In genomic region chr14:105499256-105500035, GRCh38 we compare ENCODE assay signal across 12 cellular contexts. TPM values are rescaled to one million over a fixed set of nuclear protein-coding genes. Genes with fewer than 3 reads are reported as not detected.
DNase-seq lines count a peak whose midpoint lies in the region; ATAC-seq and TF ChIP-seq lines count a peak whose summit lies in the region.
"Had no signal": no experiment of that assay in that cellular context is flagged by ENCODE, and none has a peak within 500 bp of the region (broad histone marks: within the 10 kb centered on the region; RNA-seq: fewer than 3 reads in every experiment).

No MANE protein-coding gene starts in this region.

- no peaks in the 10 kb centered on the region for H3K36me3 Mint-ChIP-seq in chondrocyte (ENCODE audit: low read depth)
- no peaks in the 10 kb centered on the region for H3K36me3 Mint-ChIP-seq in memory B cell
- H3K36me3 Mint-ChIP-seq in activated T-helper 1 cell treated with anti-CD3 and anti-CD28 coated beads, Interleukin-12 subunit alpha, Interleukin-12 subunit beta, Interleukin-2, Interleukin-4 antibody, amounts not matched to agents 30 ng/mL and 10 ng/mL and 1 ng/mL, durations not matched to agents 14 hours and 24 hours and 36 hours (ENCODE audit: low read depth), result no peaks in the 10 kb centered on the region

- TF ChIP-seq CTCF in right atrium auricular region (IDR thresholded peaks at IDR 0.05) (no peak), chondrocyte (IDR thresholded peaks at IDR 0.05) (no peak)

- ATAC-seq in Right ventricle myocardium inferior, result no peak
- ATAC-seq in memory B cell (ENCODE audit: low read depth), result peak; percentile 4
- no peak for ATAC-seq in aorta (ENCODE audit: low FRiP score)
- ATAC-seq: upper lobe of right lung had no signal

- no peaks in the 10 kb centered on the region for H3K9me3 Mint-ChIP-seq in chondrocyte (ENCODE audit: low read depth)
- no peaks in the 10 kb centered on the region for H3K9me3 Mint-ChIP-seq in memory B cell
- H3K9me3 Mint-ChIP-seq in activated T-helper 1 cell treated with anti-CD3 and anti-CD28 coated beads, Interleukin-12 subunit alpha, Interleukin-12 subunit beta, Interleukin-2, Interleukin-4 antibody, amounts not matched to agents 30 ng/mL and 10 ng/mL and 1 ng/mL, durations not matched to agents 14 hours and 24 hours and 36 hours, result no peaks in the 10 kb centered on the region

- H3K36me3 ChIP-seq in right atrium auricular region, result no peaks in the 10 kb centered on the region
- H3K36me3 ChIP-seq in aorta (ENCODE audit: control insufficient read depth in 1 of 2, insufficient read depth in 2 of 2, low read length in 1 of 2), result no peaks in the 10 kb centered on the region
- H3K36me3 ChIP-seq: upper lobe of right lung had no signal

- no peak overlapping the region for H3K27ac ChIP-seq in right atrium auricular region
- H3K27ac ChIP-seq in aorta (ENCODE audit: low read depth in 1 of 2, low read length in 2 of 2), result no peak overlapping the region
- H3K27ac ChIP-seq: epithelial cell of prostate, Peyer's patch, upper lobe of right lung had no signal

- H3K9me3 ChIP-seq in right atrium auricular region (no peaks in the 10 kb centered on the region), aorta (ENCODE audit: control insufficient read depth, low read length) (no peaks in the 10 kb centered on the region)
- H3K9me3 ChIP-seq: Peyer's patch, upper lobe of right lung had no signal

- intact Hi-C loops in Right ventricle myocardium inferior (cut with DNase I), result no loop called here
- intact Hi-C loops in aorta (cut with DNase I), result no loop called here
- intact Hi-C loops in activated T-helper 1 cell treated with anti-CD3 and anti-CD28 coated beads, Interleukin-12 subunit alpha, Interleukin-12 subunit beta, Interleukin-2, Interleukin-4 antibody, amounts not matched to agents 30 ng/mL and 10 ng/mL and 1 ng/mL, durations not matched to agents 14 hours and 24 hours and 36 hours (cut with micrococcal nuclease), result loop anchor here (5.0 kb wide), 1 partner anchor 128 kb away; no protein-coding TSS in a partner anchor

- no peak overlapping the region for H3K27ac Mint-ChIP-seq in chondrocyte (ENCODE audit: unreplicated experiment)
- H3K27ac Mint-ChIP-seq in memory B cell, result peak overlapping the region; percentile 79
- H3K27ac Mint-ChIP-seq in activated T-helper 1 cell treated with anti-CD3 and anti-CD28 coated beads, Interleukin-12 subunit alpha, Interleukin-12 subunit beta, Interleukin-2, Interleukin-4 antibody, amounts not matched to agents 30 ng/mL and 10 ng/mL and 1 ng/mL, durations not matched to agents 14 hours and 24 hours and 36 hours, result no peak overlapping the region

- H3K4me3 ChIP-seq in right atrium auricular region (no peak overlapping the region), aorta (ENCODE audit: low read length in 2 of 2) (no peak overlapping the region)
- H3K4me3 ChIP-seq: Peyer's patch, upper lobe of right lung had no signal

- H3K27me3 Mint-ChIP-seq in chondrocyte (ENCODE audit: low read depth) (no peaks in the 10 kb centered on the region), memory B cell (peaks cover 5% of the 10 kb centered on the region)
- H3K27me3 Mint-ChIP-seq in activated T-helper 1 cell treated with anti-CD3 and anti-CD28 coated beads, Interleukin-12 subunit alpha, Interleukin-12 subunit beta, Interleukin-2, Interleukin-4 antibody, amounts not matched to agents 30 ng/mL and 10 ng/mL and 1 ng/mL, durations not matched to agents 14 hours and 24 hours and 36 hours (ENCODE audit: insufficient read depth), result no peaks in the 10 kb centered on the region

- H3K27me3 ChIP-seq in right atrium auricular region (no peaks in the 10 kb centered on the region), aorta (ENCODE audit: control insufficient read depth in 1 of 2, insufficient read depth in 2 of 2, low read length in 1 of 2) (no peaks in the 10 kb centered on the region)
- H3K27me3 ChIP-seq: Peyer's patch, upper lobe of right lung had no signal

- no peaks in the 10 kb centered on the region for H3K4me1 Mint-ChIP-seq in chondrocyte (ENCODE audit: low read depth)
- H3K4me1 Mint-ChIP-seq in memory B cell, result no peaks in the 10 kb centered on the region
- H3K4me1 Mint-ChIP-seq in activated T-helper 1 cell treated with anti-CD3 and anti-CD28 coated beads, Interleukin-12 subunit alpha, Interleukin-12 subunit beta, Interleukin-2, Interleukin-4 antibody, amounts not matched to agents 30 ng/mL and 10 ng/mL and 1 ng/mL, durations not matched to agents 14 hours and 24 hours and 36 hours (ENCODE audit: low read depth), result no peaks in the 10 kb centered on the region

- WGBS in aorta, 2 donors, result 75 to 82% methylated on average over 26 to 27 of the region's 27 CpGs

- H3K4me3 Mint-ChIP-seq in chondrocyte (ENCODE audit: unreplicated experiment) (no peak overlapping the region), memory B cell (no peak overlapping the region)
- no peak overlapping the region for H3K4me3 Mint-ChIP-seq in activated T-helper 1 cell treated with anti-CD3 and anti-CD28 coated beads, Interleukin-12 subunit alpha, Interleukin-12 subunit beta, Interleukin-2, Interleukin-4 antibody, amounts not matched to agents 30 ng/mL and 10 ng/mL and 1 ng/mL, durations not matched to agents 14 hours and 24 hours and 36 hours

- H3K4me1 ChIP-seq in right atrium auricular region (no peaks in the 10 kb centered on the region), aorta (ENCODE audit: control insufficient read depth in 1 of 2, insufficient read depth in 2 of 2, low read length in 2 of 2) (no peaks in the 10 kb centered on the region)
- H3K4me1 ChIP-seq: Peyer's patch, upper lobe of right lung had no signal

- DNase-seq in Right ventricle myocardium inferior (ENCODE audit: missing footprints), result peak; percentile 69
- DNase-seq in right atrium auricular region (ENCODE audit: low spot score), result no peak
- peak; percentile 90 for DNase-seq in chondrocyte (ENCODE audit: low spot score)
- DNase-seq in memory B cell (ENCODE audit: low spot score in 2 of 2), result no peak
- DNase-seq in aorta, result peak; percentile 31 to 75
- DNase-seq in activated effector memory CD4-positive, alpha-beta T cell treated with anti-CD3 and anti-CD28 coated beads, Interleukin-2, amount 50 U/mL, for 16 hours, result no peak
- DNase-seq in activated T-helper 1 cell treated with anti-CD3 and anti-CD28 coated beads, Interleukin-12 subunit alpha, Interleukin-12 subunit beta, Interleukin-2, Interleukin-4 antibody, amounts not matched to agents 30 ng/mL and 10 ng/mL and 1 ng/mL, durations not matched to agents 14 hours and 24 hours and 36 hours (ENCODE audit: low spot score), result no peak
- no peak for DNase-seq in activated CD4-positive, alpha-beta T cell treated with anti-CD3 and anti-CD28 coated beads for 4 hours
- DNase-seq: Peyer's patch had no signal

RNA-seq across cellular contexts. Expression of gene TEDC1, which starts 8.4 kb away (rescaled TPM):
- total RNA-seq in Right ventricle myocardium inferior (6.4 TPM), right atrium auricular region (1 to 10 TPM; 3.5 to 3.9 TPM), chondrocyte (12.9 to 15.5 TPM (median 14.3 TPM) in 3 replicates), aorta (10 to 100 TPM in 1 of 2 donors, 1 to 10 TPM in 1; 8.6 to 30.5 TPM)
- 10 to 100 TPM in 1 of 2 donors, 1 to 10 TPM in 1; 9.6 to 33.8 TPM for polyA plus RNA-seq in aorta
- total RNA-seq in activated T-helper 1 cell treated with anti-CD3 and anti-CD28 coated beads, Interleukin-12 subunit alpha, Interleukin-12 subunit beta, Interleukin-2, Interleukin-4 antibody, amounts not matched to agents 30 ng/mL and 10 ng/mL and 1 ng/mL, durations not matched to agents 14 hours and 24 hours and 36 hours, result 44.5 and 46.1 TPM in 2 replicates

RNA-seq across cellular contexts. Expression of gene CRIP1, which starts 12.8 kb away (rescaled TPM):
- total RNA-seq in Right ventricle myocardium inferior, result 82.0 TPM
- 10 to 100 TPM; 42.9 to 79.2 TPM for total RNA-seq in right atrium auricular region
- total RNA-seq in chondrocyte, result 38.7 to 181 TPM (median 174 TPM) in 3 replicates
- 100 to 1,000 TPM; 229 to 236 TPM for total RNA-seq in aorta
- 1,000 to 10,000 TPM in 1 of 2 donors, 100 to 1,000 TPM in 1; 740 to 1,123 TPM for polyA plus RNA-seq in aorta
- total RNA-seq in activated T-helper 1 cell treated with anti-CD3 and anti-CD28 coated beads, Interleukin-12 subunit alpha, Interleukin-12 subunit beta, Interleukin-2, Interleukin-4 antibody, amounts not matched to agents 30 ng/mL and 10 ng/mL and 1 ng/mL, durations not matched to agents 14 hours and 24 hours and 36 hours, result 97.1 and 103 TPM in 2 replicates
- total RNA-seq: M059J had no signal

RNA-seq across cellular contexts. Expression of gene CRIP2, which starts 24.8 kb away (rescaled TPM):
- 1,081 TPM for total RNA-seq in Right ventricle myocardium inferior
- total RNA-seq in right atrium auricular region, result 1,000 to 10,000 TPM in 1 of 2 donors, 100 to 1,000 TPM in 1; 831 to 1,272 TPM
- 166 to 264 TPM (median 247 TPM) in 3 replicates for total RNA-seq in chondrocyte
- 100 to 1,000 TPM; 267 to 352 TPM for total RNA-seq in aorta
- polyA plus RNA-seq in aorta, result 100 to 1,000 TPM; 432 to 698 TPM
- total RNA-seq in activated T-helper 1 cell treated with anti-CD3 and anti-CD28 coated beads, Interleukin-12 subunit alpha, Interleukin-12 subunit beta, Interleukin-2, Interleukin-4 antibody, amounts not matched to agents 30 ng/mL and 10 ng/mL and 1 ng/mL, durations not matched to agents 14 hours and 24 hours and 36 hours, result not detected in 2 replicates

RNA-seq across cellular contexts. Expression of gene TMEM121, which starts 26.9 kb away (rescaled TPM):
- total RNA-seq in Right ventricle myocardium inferior, result 3.4 TPM
- total RNA-seq in right atrium auricular region, result 1 to 10 TPM; 3.4 to 5.8 TPM
- total RNA-seq in chondrocyte, result 4.4 to 8.9 TPM (median 6.0 TPM) in 3 replicates
- 1 to 10 TPM; 1.9 to 7.5 TPM for total RNA-seq in aorta
- 1 to 10 TPM in 1 of 2 donors, under 1 TPM in 1; 0.75 to 4.2 TPM for polyA plus RNA-seq in aorta
- 9.9 and 11.7 TPM in 2 replicates for total RNA-seq in activated T-helper 1 cell treated with anti-CD3 and anti-CD28 coated beads, Interleukin-12 subunit alpha, Interleukin-12 subunit beta, Interleukin-2, Interleukin-4 antibody, amounts not matched to agents 30 ng/mL and 10 ng/mL and 1 ng/mL, durations not matched to agents 14 hours and 24 hours and 36 hours

Comparison
In these comparisons a context has a peak if more than half of its experiments do, and no peak if none do; other contexts are left out.
1. DNase-seq: peak in Right ventricle myocardium inferior (single experiment), chondrocyte (single experiment) and aorta (2 of 2); none in right atrium auricular region (single experiment), memory B cell (0 of 2), activated effector memory CD4-positive, alpha-beta T cell treated with anti-CD3 and anti-CD28 coated beads, Interleukin-2, amount 50 U/mL, for 16 hours (single experiment), activated T-helper 1 cell treated with anti-CD3 and anti-CD28 coated beads, Interleukin-12 subunit alpha, Interleukin-12 subunit beta, Interleukin-2, Interleukin-4 antibody, amounts not matched to agents 30 ng/mL and 10 ng/mL and 1 ng/mL, durations not matched to agents 14 hours and 24 hours and 36 hours (single experiment) and activated CD4-positive, alpha-beta T cell treated with anti-CD3 and anti-CD28 coated beads for 4 hours (0 of 2).
2. RNA of gene CRIP2, which starts 24.8 kb away (total RNA-seq): 831 to 1,272 TPM in right atrium auricular region, 1,081 TPM in Right ventricle myocardium inferior (single experiment), 267 to 352 TPM in aorta and 166 to 264 TPM in chondrocyte; not detected in activated T-helper 1 cell treated with anti-CD3 and anti-CD28 coated beads, Interleukin-12 subunit alpha, Interleukin-12 subunit beta, Interleukin-2, Interleukin-4 antibody, amounts not matched to agents 30 ng/mL and 10 ng/mL and 1 ng/mL, durations not matched to agents 14 hours and 24 hours and 36 hours; every median in the first group is over 100 times any median in the second.